In the genomic region with DNA sequence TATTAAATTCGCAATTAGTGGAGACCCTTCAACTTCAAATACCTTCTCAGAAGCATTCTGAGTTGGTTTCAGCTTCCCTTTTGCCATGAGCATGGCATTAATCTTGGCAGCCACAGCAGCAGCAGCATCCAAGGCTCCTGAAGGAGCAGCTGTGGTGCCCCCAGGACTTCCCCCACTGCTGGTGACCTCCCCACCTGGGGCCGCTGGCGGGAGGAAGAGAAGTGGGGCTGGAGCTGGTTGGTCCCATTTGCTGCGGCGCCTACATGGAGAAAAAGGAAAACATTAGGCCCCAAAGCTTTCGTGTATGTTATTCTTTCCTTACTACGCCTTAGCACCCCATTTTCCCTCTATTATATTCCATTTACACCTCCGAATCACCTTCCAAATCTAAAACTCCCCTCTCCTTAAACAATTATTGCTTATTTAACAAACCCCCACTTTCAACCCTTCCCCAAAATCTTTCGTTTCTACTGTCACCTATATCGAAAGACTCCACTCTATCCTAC, we compare ENCODE assay signal across 8 cellular contexts. TPM values are rescaled to one million over a fixed set of nuclear protein-coding genes. Genes with fewer than 3 reads are reported as not detected.
DNase-seq lines count a peak whose midpoint lies in the region; ATAC-seq and TF ChIP-seq lines count a peak whose summit lies in the region.

No MANE protein-coding gene starts in this region.

- H3K27ac Mint-ChIP-seq in stimulated activated naive B cell treated with anti-CD40 and anti-IgM and Interleukin-4, amounts not matched to agents 10 μg/mL and 1 μg/mL and 100 μg/mL, for 72 hours, result no peak overlapping the region

- H4K20me1 ChIP-seq in fibroblast of lung (ENCODE audit: control insufficient read depth, extremely low read depth, insufficient read depth, low read length), result no peaks in the 10 kb centered on the region

- ATAC-seq in stimulated activated naive B cell treated with anti-CD40 and anti-IgM and Interleukin-4, amounts not matched to agents 10 μg/mL and 1 μg/mL and 100 μg/mL, for 72 hours (replicated peaks), result no peak

- peaks cover 16 to 19% of the 10 kb centered on the region in 2 donors for H3K36me3 Mint-ChIP-seq in stimulated activated naive B cell treated with anti-CD40 and anti-IgM and Interleukin-4, amounts not matched to agents 10 μg/mL and 1 μg/mL and 100 μg/mL, for 72 hours

- TF ChIP-seq CTCF in fibroblast of lung (conservative IDR thresholded peaks at IDR 0.05 in 1 of 2, IDR thresholded peaks at IDR 0.05 in 1 of 2; ENCODE audit: low read depth in 1 of 2, low read length in 2 of 2) (no peak), retinal pigment epithelial cell (conservative IDR thresholded peaks at IDR 0.05; ENCODE audit: low read depth, low read length) (no peak)

- no peaks in the 10 kb centered on the region for H3K27me3 Mint-ChIP-seq in stimulated activated naive B cell treated with anti-CD40 and anti-IgM and Interleukin-4, amounts not matched to agents 10 μg/mL and 1 μg/mL and 100 μg/mL, for 72 hours

- H3K4me3 ChIP-seq in fibroblast of lung (replicated peaks in 1 of 4; ENCODE audit: control extremely low read depth in 1 of 4, insufficient read depth in 1 of 4, low read depth in 3 of 4, low read length in 4 of 4) (peak overlapping the region; percentile 94 to 98 (median 96)), retinal pigment epithelial cell (ENCODE audit: low read length) (peak overlapping the region; percentile 93)

- no peak overlapping the region for H2AFZ ChIP-seq in fibroblast of lung (ENCODE audit: low read length)

- no peaks in the 10 kb centered on the region for H3K27me3 ChIP-seq in fibroblast of lung (ENCODE audit: control insufficient read depth, insufficient read depth, low read length)

- peak; percentile 34 for DNase-seq in NCI-H69 (lab: John Stamatoyannopoulos, UW)
- no peak for DNase-seq in fibroblast of lung (ENCODE audit: low read depth in 2 of 2)
- DNase-seq in retinal pigment epithelial cell (ENCODE audit: low read depth), result no peak
- no peak for DNase-seq in SHP77 treated with DMSO at 0.1 percent for 48 hours (lab: John Stamatoyannopoulos, UW)
- no peak for DNase-seq in NCI-H2081 treated with DMSO at 0.1 percent for 48 hours (lab: John Stamatoyannopoulos, UW)
- no peak for DNase-seq in KBM-7
- DNase-seq in stimulated activated naive B cell treated with anti-CD40 and anti-IgM and Interleukin-4, amounts not matched to agents 10 μg/mL and 1 μg/mL and 100 μg/mL, for 72 hours, result no peak

- H3K4me2 ChIP-seq in fibroblast of lung (ENCODE audit: extremely low read depth, insufficient read depth, low read length), result peak overlapping the region; percentile 84

- peaks cover 30% of the 10 kb centered on the region for H3K36me3 ChIP-seq in ES-I3 (ENCODE audit: insufficient read depth, low read length)
- peaks cover 2% of the 10 kb centered on the region for H3K36me3 ChIP-seq in fibroblast of lung (ENCODE audit: control insufficient read depth, insufficient read depth, low read length)

- peaks cover 49% of the 10 kb centered on the region for H3K79me2 ChIP-seq in fibroblast of lung (ENCODE audit: control insufficient read depth, insufficient read depth, low read length)

- peak overlapping the region; percentile 93 for H3K9ac ChIP-seq in ES-I3 (ENCODE audit: low read depth, low read length)
- peak overlapping the region; percentile 96 for H3K9ac ChIP-seq in fibroblast of lung (ENCODE audit: insufficient read depth, low read length)

- in situ Hi-C loops in KBM-7 (cut with MboI; ENCODE audit: low pct_unique_long_range_greater_than_20kb, low sequenced_read_pairs), result no loop called here

- no peaks in the 10 kb centered on the region for H3K9me3 ChIP-seq in ES-I3 (ENCODE audit: control insufficient read depth, insufficient read depth, low read length)
- no peaks in the 10 kb centered on the region for H3K9me3 ChIP-seq in fibroblast of lung (ENCODE audit: control insufficient read depth, insufficient read depth, low read depth, low read length)

- H3K4me1 ChIP-seq in ES-I3 (ENCODE audit: insufficient read depth, low read length) (peaks cover 14% of the 10 kb centered on the region), fibroblast of lung (ENCODE audit: control insufficient read depth, extremely low read depth, insufficient read depth, low read length) (peaks cover 12% of the 10 kb centered on the region)

- no peak overlapping the region for H3K4me3 Mint-ChIP-seq in stimulated activated naive B cell treated with anti-CD40 and anti-IgM and Interleukin-4, amounts not matched to agents 10 μg/mL and 1 μg/mL and 100 μg/mL, for 72 hours

- peaks cover 8 to 44% of the 10 kb centered on the region in 2 donors for H3K4me1 Mint-ChIP-seq in stimulated activated naive B cell treated with anti-CD40 and anti-IgM and Interleukin-4, amounts not matched to agents 10 μg/mL and 1 μg/mL and 100 μg/mL, for 72 hours

- H3K27ac ChIP-seq in fibroblast of lung (ENCODE audit: insufficient read depth, low read length), result peak overlapping the region; percentile 96

- H3K9me3 Mint-ChIP-seq in stimulated activated naive B cell treated with anti-CD40 and anti-IgM and Interleukin-4, amounts not matched to agents 10 μg/mL and 1 μg/mL and 100 μg/mL, for 72 hours, result no peaks in the 10 kb centered on the region

RNA-seq across cellular contexts. Expression of a gene that starts 0.6 kb away (rescaled TPM):
- total RNA-seq in fibroblast of lung, result 18.2 and 24.6 TPM in 2 replicates
- 19.5 and 25.4 TPM in 2 replicates for polyA plus RNA-seq in fibroblast of lung
- 9.0 and 10.4 TPM in 2 replicates for polyA plus RNA-seq in fibroblast of lung (2012)
- polyA minus RNA-seq in fibroblast of lung (ENCODE audit: low replicate concordance), result 4.9 and 22.7 TPM in 2 replicates

RNA-seq across cellular contexts. Expression of a gene that starts 7.8 kb away (rescaled TPM):
- total RNA-seq in fibroblast of lung, result not detected in 2 replicates
- not detected in 2 replicates for polyA plus RNA-seq in fibroblast of lung
- not detected in 2 replicates for polyA plus RNA-seq in fibroblast of lung (2012)
- polyA minus RNA-seq in fibroblast of lung (ENCODE audit: low replicate concordance), result not detected in 2 replicates

RNA-seq across cellular contexts. Expression of a gene that starts 22.5 kb away (rescaled TPM):
- total RNA-seq in fibroblast of lung, result 25.2 and 33.4 TPM in 2 replicates
- 51.0 and 56.8 TPM in 2 replicates for polyA plus RNA-seq in fibroblast of lung
- 27.7 and 28.5 TPM in 2 replicates for polyA plus RNA-seq in fibroblast of lung (2012)
- 7.9 and 10.4 TPM in 2 replicates for polyA minus RNA-seq in fibroblast of lung (ENCODE audit: low replicate concordance)

RNA-seq across cellular contexts. Expression of a gene that starts 44.7 kb away (rescaled TPM):
- total RNA-seq in fibroblast of lung, result 208 and 276 TPM in 2 replicates
- polyA plus RNA-seq in fibroblast of lung, result 93.9 and 103 TPM in 2 replicates
- polyA plus RNA-seq in fibroblast of lung (2012), result 48.5 and 77.3 TPM in 2 replicates
- polyA minus RNA-seq in fibroblast of lung (ENCODE audit: low replicate concordance), result 121 and 150 TPM in 2 replicates
